In the genomic region with DNA sequence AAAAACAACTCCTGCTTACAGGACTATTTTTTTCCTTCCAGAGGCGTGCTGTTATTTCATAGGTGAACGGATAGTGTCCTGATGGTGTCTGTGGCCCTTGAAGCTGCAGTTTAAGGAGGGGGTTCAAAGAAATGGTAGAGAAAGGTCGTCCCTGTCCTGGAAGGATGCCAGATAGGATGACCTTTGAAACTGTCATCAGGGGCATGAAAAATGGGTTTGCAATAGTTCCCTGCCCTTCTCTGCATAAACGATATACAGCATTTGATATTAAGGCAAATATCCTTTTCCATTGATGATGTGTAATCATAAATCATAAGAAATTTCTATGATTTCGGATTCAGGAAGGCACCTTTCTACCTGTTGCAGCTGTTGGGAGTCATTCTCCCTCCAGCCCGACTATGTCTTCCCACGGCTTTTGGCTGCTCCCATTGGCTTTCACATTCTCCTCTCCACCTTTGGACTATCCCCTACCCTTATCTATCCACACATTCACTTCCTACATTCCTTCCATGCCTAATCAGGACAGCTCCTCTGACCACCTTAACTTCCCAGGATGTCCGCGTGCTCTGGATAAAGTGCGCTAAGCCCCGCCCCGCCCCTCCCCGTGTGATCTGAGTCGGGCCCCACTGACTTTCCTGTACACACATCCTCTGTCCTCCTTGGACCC, we compare ENCODE assay signal across 1 cellular context.
TF ChIP-seq lines count a peak whose summit lies in the region.

No MANE protein-coding gene starts in this region.

TF ChIP-seq in HepG2, 621 proteins besides CTCF, POLR2A, EP300 and RAD21 (continued from another document and continues in another):
- TF ChIP-seq, protein P1, sequence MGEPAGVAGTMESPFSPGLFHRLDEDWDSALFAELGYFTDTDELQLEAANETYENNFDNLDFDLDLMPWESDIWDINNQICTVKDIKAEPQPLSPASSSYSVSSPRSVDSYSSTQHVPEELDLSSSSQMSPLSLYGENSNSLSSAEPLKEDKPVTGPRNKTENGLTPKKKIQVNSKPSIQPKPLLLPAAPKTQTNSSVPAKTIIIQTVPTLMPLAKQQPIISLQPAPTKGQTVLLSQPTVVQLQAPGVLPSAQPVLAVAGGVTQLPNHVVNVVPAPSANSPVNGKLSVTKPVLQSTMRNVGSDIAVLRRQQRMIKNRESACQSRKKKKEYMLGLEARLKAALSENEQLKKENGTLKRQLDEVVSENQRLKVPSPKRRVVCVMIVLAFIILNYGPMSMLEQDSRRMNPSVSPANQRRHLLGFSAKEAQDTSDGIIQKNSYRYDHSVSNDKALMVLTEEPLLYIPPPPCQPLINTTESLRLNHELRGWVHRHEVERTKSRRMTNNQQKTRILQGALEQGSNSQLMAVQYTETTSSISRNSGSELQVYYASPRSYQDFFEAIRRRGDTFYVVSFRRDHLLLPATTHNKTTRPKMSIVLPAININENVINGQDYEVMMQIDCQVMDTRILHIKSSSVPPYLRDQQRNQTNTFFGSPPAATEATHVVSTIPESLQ (CRISPR knock-in tag; conservative IDR thresholded peaks at IDR 0.05): no peak
- TF ChIP-seq, protein P2, sequence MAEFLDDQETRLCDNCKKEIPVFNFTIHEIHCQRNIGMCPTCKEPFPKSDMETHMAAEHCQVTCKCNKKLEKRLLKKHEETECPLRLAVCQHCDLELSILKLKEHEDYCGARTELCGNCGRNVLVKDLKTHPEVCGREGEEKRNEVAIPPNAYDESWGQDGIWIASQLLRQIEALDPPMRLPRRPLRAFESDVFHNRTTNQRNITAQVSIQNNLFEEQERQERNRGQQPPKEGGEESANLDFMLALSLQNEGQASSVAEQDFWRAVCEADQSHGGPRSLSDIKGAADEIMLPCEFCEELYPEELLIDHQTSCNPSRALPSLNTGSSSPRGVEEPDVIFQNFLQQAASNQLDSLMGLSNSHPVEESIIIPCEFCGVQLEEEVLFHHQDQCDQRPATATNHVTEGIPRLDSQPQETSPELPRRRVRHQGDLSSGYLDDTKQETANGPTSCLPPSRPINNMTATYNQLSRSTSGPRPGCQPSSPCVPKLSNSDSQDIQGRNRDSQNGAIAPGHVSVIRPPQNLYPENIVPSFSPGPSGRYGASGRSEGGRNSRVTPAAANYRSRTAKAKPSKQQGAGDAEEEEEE (CRISPR knock-in tag; IDR thresholded peaks at IDR 0.05; ENCODE audit: borderline replicate concordance): no peak
- TF ChIP-seq, protein P3, sequence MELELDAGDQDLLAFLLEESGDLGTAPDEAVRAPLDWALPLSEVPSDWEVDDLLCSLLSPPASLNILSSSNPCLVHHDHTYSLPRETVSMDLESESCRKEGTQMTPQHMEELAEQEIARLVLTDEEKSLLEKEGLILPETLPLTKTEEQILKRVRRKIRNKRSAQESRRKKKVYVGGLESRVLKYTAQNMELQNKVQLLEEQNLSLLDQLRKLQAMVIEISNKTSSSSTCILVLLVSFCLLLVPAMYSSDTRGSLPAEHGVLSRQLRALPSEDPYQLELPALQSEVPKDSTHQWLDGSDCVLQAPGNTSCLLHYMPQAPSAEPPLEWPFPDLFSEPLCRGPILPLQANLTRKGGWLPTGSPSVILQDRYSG (CRISPR knock-in tag; IDR thresholded peaks at IDR 0.05): no peak
- TF ChIP-seq, protein P4, sequence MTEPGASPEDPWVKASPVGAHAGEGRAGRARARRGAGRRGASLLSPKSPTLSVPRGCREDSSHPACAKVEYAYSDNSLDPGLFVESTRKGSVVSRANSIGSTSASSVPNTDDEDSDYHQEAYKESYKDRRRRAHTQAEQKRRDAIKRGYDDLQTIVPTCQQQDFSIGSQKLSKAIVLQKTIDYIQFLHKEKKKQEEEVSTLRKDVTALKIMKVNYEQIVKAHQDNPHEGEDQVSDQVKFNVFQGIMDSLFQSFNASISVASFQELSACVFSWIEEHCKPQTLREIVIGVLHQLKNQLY (CRISPR knock-in tag; IDR thresholded peaks at IDR 0.05): no peak
- TF ChIP-seq KLF12 (CRISPR knock-in tag; IDR thresholded peaks at IDR 0.05; ENCODE audit: borderline replicate concordance) (no peak), TBX3 (IDR thresholded peaks at IDR 0.05; ENCODE audit: borderline replicate concordance) (peak; percentile 53; the same call in 1 of the 2 replicates), RBAK (CRISPR knock-in tag; IDR thresholded peaks at IDR 0.05) (no peak), RFXAP (CRISPR knock-in tag; IDR thresholded peaks at IDR 0.05; ENCODE audit: borderline replicate concordance) (no peak), TCF12 (IDR thresholded peaks at IDR 0.05) (no peak), TCF12 (CRISPR knock-in tag; IDR thresholded peaks at IDR 0.05) (no peak), THAP11 (CRISPR knock-in tag; IDR thresholded peaks at IDR 0.05) (no peak), DPF2 (CRISPR knock-in tag; IDR thresholded peaks at IDR 0.05; ENCODE audit: borderline replicate concordance, low read depth) (0 out of 2 replicates have a peak, but pooled peaks have one; percentile 32), ZFY (CRISPR knock-in tag; IDR thresholded peaks at IDR 0.05) (no peak), ZNF816 (CRISPR knock-in tag; IDR thresholded peaks at IDR 0.05; ENCODE audit: borderline replicate concordance) (no peak), NFE2 (CRISPR knock-in tag; IDR thresholded peaks at IDR 0.05) (no peak), ZNF550 (CRISPR knock-in tag; IDR thresholded peaks at IDR 0.05; ENCODE audit: borderline replicate concordance) (no peak), ZNF451 (CRISPR knock-in tag; IDR thresholded peaks at IDR 0.05) (no peak), SRSF9 (IDR thresholded peaks at IDR 0.05; ENCODE audit: borderline replicate concordance, insufficient read depth, low read depth, low read length, poor library complexity, severe bottlenecking) (no peak), ZMAT3 (CRISPR knock-in tag; conservative IDR thresholded peaks at IDR 0.05) (no peak), TRIM24 (CRISPR knock-in tag; IDR thresholded peaks at IDR 0.05) (no peak), ZNF20 (CRISPR knock-in tag; IDR thresholded peaks at IDR 0.05) (no peak), ZBTB8A (CRISPR knock-in tag; IDR thresholded peaks at IDR 0.05; ENCODE audit: borderline replicate concordance, low read depth) (no peak), NCOA2 (CRISPR knock-in tag; IDR thresholded peaks at IDR 0.05) (peak; percentile 30; the same call in 1 of the 2 replicates), ZNF879 (CRISPR knock-in tag; IDR thresholded peaks at IDR 0.05) (no peak), STAG1 (CRISPR knock-in tag; IDR thresholded peaks at IDR 0.05) (peak; percentile 6; the same call in 1 of the 2 replicates), SMYD3 (CRISPR knock-in tag; IDR thresholded peaks at IDR 0.05) (no peak), ZKSCAN1 (IDR thresholded peaks at IDR 0.05; ENCODE audit: low read length) (no peak), ZFP36 (IDR thresholded peaks at IDR 0.05; ENCODE audit: borderline replicate concordance, low read depth, low read length, partially characterized antibody) (no peak), TMF1 (CRISPR knock-in tag; IDR thresholded peaks at IDR 0.05; ENCODE audit: low read depth) (no peak), ZNF333 (CRISPR knock-in tag; IDR thresholded peaks at IDR 0.05; ENCODE audit: borderline replicate concordance) (no peak), SYNCRIP (IDR thresholded peaks at IDR 0.05; ENCODE audit: insufficient read depth, low read depth, low read length) (no peak), ZNF644 (CRISPR knock-in tag; IDR thresholded peaks at IDR 0.05; ENCODE audit: low read depth) (peak; percentile 79), ZNF674 (CRISPR knock-in tag; IDR thresholded peaks at IDR 0.05; ENCODE audit: low read depth) (no peak), ZNF260 (CRISPR knock-in tag; IDR thresholded peaks at IDR 0.05; ENCODE audit: borderline replicate concordance, low read depth) (no peak), ZNF546 (CRISPR knock-in tag; conservative IDR thresholded peaks at IDR 0.05) (no peak)
- TF ChIP-seq, protein P5, sequence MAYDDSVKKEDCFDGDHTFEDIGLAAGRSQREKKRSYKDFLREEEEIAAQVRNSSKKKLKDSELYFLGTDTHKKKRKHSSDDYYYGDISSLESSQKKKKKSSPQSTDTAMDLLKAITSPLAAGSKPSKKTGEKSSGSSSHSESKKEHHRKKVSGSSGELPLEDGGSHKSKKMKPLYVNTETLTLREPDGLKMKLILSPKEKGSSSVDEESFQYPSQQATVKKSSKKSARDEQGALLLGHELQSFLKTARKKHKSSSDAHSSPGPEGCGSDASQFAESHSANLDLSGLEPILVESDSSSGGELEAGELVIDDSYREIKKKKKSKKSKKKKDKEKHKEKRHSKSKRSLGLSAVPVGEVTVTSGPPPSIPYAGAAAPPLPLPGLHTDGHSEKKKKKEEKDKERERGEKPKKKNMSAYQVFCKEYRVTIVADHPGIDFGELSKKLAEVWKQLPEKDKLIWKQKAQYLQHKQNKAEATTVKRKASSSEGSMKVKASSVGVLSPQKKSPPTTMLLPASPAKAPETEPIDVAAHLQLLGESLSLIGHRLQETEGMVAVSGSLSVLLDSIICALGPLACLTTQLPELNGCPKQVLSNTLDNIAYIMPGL (CRISPR knock-in tag; IDR thresholded peaks at IDR 0.05; ENCODE audit: borderline replicate concordance in 1 of 2, low read depth in 1 of 2): no peak
- TF ChIP-seq, protein P6, sequence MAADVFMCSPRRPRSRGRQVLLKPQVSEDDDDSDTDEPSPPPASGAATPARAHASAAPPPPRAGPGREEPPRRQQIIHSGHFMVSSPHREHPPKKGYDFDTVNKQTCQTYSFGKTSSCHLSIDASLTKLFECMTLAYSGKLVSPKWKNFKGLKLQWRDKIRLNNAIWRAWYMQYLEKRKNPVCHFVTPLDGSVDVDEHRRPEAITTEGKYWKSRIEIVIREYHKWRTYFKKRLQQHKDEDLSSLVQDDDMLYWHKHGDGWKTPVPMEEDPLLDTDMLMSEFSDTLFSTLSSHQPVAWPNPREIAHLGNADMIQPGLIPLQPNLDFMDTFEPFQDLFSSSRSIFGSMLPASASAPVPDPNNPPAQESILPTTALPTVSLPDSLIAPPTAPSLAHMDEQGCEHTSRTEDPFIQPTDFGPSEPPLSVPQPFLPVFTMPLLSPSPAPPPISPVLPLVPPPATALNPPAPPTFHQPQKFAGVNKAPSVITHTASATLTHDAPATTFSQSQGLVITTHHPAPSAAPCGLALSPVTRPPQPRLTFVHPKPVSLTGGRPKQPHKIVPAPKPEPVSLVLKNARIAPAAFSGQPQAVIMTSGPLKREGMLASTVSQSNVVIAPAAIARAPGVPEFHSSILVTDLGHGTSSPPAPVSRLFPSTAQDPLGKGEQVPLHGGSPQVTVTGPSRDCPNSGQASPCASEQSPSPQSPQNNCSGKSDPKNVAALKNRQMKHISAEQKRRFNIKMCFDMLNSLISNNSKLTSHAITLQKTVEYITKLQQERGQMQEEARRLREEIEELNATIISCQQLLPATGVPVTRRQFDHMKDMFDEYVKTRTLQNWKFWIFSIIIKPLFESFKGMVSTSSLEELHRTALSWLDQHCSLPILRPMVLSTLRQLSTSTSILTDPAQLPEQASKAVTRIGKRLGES (CRISPR knock-in tag; IDR thresholded peaks at IDR 0.05; ENCODE audit: borderline replicate concordance): no peak
- TF ChIP-seq, protein P7, sequence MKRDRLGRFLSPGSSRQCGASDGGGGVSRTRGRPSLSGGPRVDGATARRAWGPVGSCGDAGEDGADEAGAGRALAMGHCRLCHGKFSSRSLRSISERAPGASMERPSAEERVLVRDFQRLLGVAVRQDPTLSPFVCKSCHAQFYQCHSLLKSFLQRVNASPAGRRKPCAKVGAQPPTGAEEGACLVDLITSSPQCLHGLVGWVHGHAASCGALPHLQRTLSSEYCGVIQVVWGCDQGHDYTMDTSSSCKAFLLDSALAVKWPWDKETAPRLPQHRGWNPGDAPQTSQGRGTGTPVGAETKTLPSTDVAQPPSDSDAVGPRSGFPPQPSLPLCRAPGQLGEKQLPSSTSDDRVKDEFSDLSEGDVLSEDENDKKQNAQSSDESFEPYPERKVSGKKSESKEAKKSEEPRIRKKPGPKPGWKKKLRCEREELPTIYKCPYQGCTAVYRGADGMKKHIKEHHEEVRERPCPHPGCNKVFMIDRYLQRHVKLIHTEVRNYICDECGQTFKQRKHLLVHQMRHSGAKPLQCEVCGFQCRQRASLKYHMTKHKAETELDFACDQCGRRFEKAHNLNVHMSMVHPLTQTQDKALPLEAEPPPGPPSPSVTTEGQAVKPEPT (CRISPR knock-in tag; IDR thresholded peaks at IDR 0.05; ENCODE audit: low read depth): peak; percentile 98
- TF ChIP-seq, protein P8, sequence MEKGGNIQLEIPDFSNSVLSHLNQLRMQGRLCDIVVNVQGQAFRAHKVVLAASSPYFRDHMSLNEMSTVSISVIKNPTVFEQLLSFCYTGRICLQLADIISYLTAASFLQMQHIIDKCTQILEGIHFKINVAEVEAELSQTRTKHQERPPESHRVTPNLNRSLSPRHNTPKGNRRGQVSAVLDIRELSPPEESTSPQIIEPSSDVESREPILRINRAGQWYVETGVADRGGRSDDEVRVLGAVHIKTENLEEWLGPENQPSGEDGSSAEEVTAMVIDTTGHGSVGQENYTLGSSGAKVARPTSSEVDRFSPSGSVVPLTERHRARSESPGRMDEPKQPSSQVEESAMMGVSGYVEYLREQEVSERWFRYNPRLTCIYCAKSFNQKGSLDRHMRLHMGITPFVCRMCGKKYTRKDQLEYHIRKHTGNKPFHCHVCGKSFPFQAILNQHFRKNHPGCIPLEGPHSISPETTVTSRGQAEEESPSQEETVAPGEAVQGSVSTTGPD (CRISPR knock-in tag; IDR thresholded peaks at IDR 0.05): no peak
- TF ChIP-seq, protein P9, sequence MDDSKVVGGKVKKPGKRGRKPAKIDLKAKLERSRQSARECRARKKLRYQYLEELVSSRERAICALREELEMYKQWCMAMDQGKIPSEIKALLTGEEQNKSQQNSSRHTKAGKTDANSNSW (CRISPR knock-in tag; IDR thresholded peaks at IDR 0.05; ENCODE audit: borderline replicate concordance): no peak
- TF ChIP-seq, protein P10, sequence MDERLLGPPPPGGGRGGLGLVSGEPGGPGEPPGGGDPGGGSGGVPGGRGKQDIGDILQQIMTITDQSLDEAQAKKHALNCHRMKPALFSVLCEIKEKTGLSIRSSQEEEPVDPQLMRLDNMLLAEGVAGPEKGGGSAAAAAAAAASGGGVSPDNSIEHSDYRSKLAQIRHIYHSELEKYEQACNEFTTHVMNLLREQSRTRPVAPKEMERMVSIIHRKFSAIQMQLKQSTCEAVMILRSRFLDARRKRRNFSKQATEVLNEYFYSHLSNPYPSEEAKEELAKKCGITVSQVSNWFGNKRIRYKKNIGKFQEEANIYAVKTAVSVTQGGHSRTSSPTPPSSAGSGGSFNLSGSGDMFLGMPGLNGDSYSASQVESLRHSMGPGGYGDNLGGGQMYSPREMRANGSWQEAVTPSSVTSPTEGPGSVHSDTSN (CRISPR knock-in tag; IDR thresholded peaks at IDR 0.05): no peak
- TF ChIP-seq, protein P11, sequence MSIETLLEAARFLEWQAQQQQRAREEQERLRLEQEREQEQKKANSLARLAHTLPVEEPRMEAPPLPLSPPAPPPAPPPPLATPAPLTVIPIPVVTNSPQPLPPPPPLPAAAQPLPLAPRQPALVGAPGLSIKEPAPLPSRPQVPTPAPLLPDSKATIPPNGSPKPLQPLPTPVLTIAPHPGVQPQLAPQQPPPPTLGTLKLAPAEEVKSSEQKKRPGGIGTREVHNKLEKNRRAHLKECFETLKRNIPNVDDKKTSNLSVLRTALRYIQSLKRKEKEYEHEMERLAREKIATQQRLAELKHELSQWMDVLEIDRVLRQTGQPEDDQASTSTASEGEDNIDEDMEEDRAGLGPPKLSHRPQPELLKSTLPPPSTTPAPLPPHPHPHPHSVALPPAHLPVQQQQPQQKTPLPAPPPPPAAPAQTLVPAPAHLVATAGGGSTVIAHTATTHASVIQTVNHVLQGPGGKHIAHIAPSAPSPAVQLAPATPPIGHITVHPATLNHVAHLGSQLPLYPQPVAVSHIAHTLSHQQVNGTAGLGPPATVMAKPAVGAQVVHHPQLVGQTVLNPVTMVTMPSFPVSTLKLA (IDR thresholded peaks at IDR 0.05): no peak
